ENCODE assay signal across 10 cellular contexts in the genomic region with DNA sequence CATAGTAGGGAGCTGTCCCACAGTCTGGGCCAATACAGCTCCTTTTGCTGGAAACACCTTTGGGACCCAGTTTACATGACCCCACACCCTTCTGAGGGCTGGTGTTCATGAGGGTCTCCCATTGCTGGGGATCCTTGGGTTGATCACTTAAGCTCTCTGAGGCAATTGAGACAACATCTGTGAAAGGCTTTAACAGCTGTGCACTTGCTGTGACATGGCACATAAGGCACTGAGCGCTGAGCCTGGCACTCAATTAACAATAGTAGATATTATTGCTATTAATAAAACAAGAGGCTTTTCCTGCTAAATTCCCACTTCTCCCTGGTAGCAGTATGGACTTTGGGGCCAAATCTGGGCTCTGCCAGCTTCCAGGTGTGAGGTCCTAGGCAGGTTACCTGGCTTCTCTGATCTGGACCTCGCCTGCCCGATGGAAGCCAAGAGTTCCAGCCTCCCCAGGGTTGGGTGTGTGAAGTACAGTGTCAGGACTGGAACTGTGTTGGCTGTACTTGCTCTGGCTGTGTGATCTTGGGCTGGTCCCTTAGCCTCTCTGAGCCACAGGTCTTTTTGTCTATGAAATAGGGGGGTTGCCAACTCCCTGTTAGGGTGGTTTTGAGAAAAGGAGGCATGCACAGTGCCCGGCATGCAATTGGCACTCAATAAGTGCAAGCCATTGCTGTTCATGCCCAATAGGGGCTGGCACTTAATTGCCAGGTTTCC. TPM values are rescaled to one million over a fixed set of nuclear protein-coding genes. Genes with fewer than 3 reads are reported as not detected.
DNase-seq lines count a peak whose midpoint lies in the region; ATAC-seq, FAIRE-seq and TF ChIP-seq lines count a peak whose summit lies in the region.
"Had no signal": no experiment of that assay in that cellular context is flagged by ENCODE, and none has a peak within 500 bp of the region (broad histone marks: within the 10 kb centered on the region; RNA-seq: fewer than 3 reads in every experiment).

No MANE protein-coding gene starts in this region.

- 67 to 81% methylated on average over 4 of the region's 4 CpGs for WGBS in heart right ventricle, 2 donors
- 80 to 87% methylated on average over 1 to 3 of the region's 4 CpGs for WGBS in transverse colon (ENCODE audit: low coverage in 1 of 2), 2 donors

- in situ Hi-C loops in transverse colon (cut with MboI; ENCODE audit: low pct_ligation_motif_present in 1 of 4, low pct_unique_long_range_greater_than_20kb in 1 of 4, low sequenced_read_pairs in 3 of 4): no loop called here

- H3K4me3 Mint-ChIP-seq in memory B cell: peak overlapping the region; percentile 70

- peak overlapping the region; percentile 93 for H3K27ac Mint-ChIP-seq in memory B cell

- H3K27ac ChIP-seq in heart right ventricle: peak overlapping the region; percentile 83 to 100 (median 98)
- H3K27ac ChIP-seq in angular gyrus (ENCODE audit: low read depth, low read length): peak overlapping the region; percentile 22
- peak overlapping the region; percentile 72 to 93 (median 88) for H3K27ac ChIP-seq in transverse colon
- H3K27ac ChIP-seq: cardiac muscle cell had no signal

- FAIRE-seq in GM12891 (lab: Jason Lieb, UNC): no peak

- no peak for TF ChIP-seq EP300 in transverse colon (IDR thresholded peaks at IDR 0.05; ENCODE audit: low read depth)

- H3K27me3 Mint-ChIP-seq in memory B cell: no peaks in the 10 kb centered on the region

- peaks cover 2% of the 10 kb centered on the region for H3K36me3 Mint-ChIP-seq in memory B cell

- peaks cover 58% of the 10 kb centered on the region for H3K4me1 Mint-ChIP-seq in memory B cell

- no peaks in the 10 kb centered on the region for H3K9me3 Mint-ChIP-seq in memory B cell

- H3K36me3 ChIP-seq in heart right ventricle (peaks cover 0 to 4% (median 0%) of the 10 kb centered on the region in 9 donors), transverse colon (no peaks in the 10 kb centered on the region)
- H3K36me3 ChIP-seq: cardiac muscle cell had no signal

- no peak for TF ChIP-seq POLR2A in transverse colon (IDR thresholded peaks at IDR 0.05)
- TF ChIP-seq POLR2A in GM12891 (IDR thresholded peaks at IDR 0.05; ENCODE audit: low read depth, low read length): no peak

- ATAC-seq in heart right ventricle (no peak), Right ventricle myocardium inferior (no peak), memory B cell (ENCODE audit: low read depth) (no peak)

- intact Hi-C loops in heart right ventricle (cut with DNase I): loop anchor here in 1 of 10 donors (5.0 kb wide), 1 partner anchor 38 kb away; no protein-coding TSS in a partner anchor
- intact Hi-C loops in Right ventricle myocardium inferior (cut with DNase I): loop anchor here (5.0 kb wide), 1 partner anchor 42 kb away; the partner anchor contains the start of gene PHETA1
- intact Hi-C loops in transverse colon (cut with DNase I; ENCODE audit: low total_unique reads): loop anchor here (5.0 kb wide), 1 partner anchor 33 kb away; no protein-coding TSS in a partner anchor

- H3K9me3 ChIP-seq in heart right ventricle (no peaks in the 10 kb centered on the region), transverse colon (no peaks in the 10 kb centered on the region)
- H3K9me3 ChIP-seq: testis had no signal

- H3K27me3 ChIP-seq in heart right ventricle: no peaks in the 10 kb centered on the region
- no peaks in the 10 kb centered on the region for H3K27me3 ChIP-seq in transverse colon
- H3K27me3 ChIP-seq: cardiac muscle cell, testis had no signal

- H3K4me3 ChIP-seq in heart right ventricle (peak overlapping the region in 7 of 10 donors; percentile 83 to 97 (median 90)), transverse colon (peak overlapping the region in 2 of 4 donors; percentile 3 to 97)
- H3K4me3 ChIP-seq: cardiac muscle cell, testis had no signal

- TF ChIP-seq CTCF in heart right ventricle (IDR thresholded peaks at IDR 0.05) (no peak), transverse colon (IDR thresholded peaks at IDR 0.05) (no peak)

- DNase-seq in heart right ventricle: no peak
- no peak for DNase-seq in Right ventricle myocardium inferior (ENCODE audit: missing footprints)
- no peak for DNase-seq in memory B cell (ENCODE audit: low spot score in 2 of 2)
- no peak for DNase-seq in transverse colon
- no peak for DNase-seq in hepatic stellate cell (ENCODE audit: low spot score)
- DNase-seq in GM12891 (ENCODE audit: insufficient read length, low spot score): no peak
- DNase-seq in NCI-H1105 (lab: John Stamatoyannopoulos, UW): no peak
- DNase-seq: testis had no signal

- H3K4me1 ChIP-seq in heart right ventricle: peaks cover 60 to 90% (median 86%) of the 10 kb centered on the region in 9 donors
- H3K4me1 ChIP-seq in transverse colon: peaks cover 35 to 84% (median 51%) of the 10 kb centered on the region in 4 donors

TF ChIP-seq in GM12891, 5 proteins besides CTCF, POLR2A, EP300 and RAD21:
- TF ChIP-seq PAX5 (IDR thresholded peaks at IDR 0.05; ENCODE audit: insufficient read depth, low read length, severe bottlenecking) (no peak), POU2F2 (IDR thresholded peaks at IDR 0.05; ENCODE audit: low read depth, low read length) (no peak), TAF1 (IDR thresholded peaks at IDR 0.05; ENCODE audit: low read depth, low read length) (no peak), POLR2AphosphoS5 (IDR thresholded peaks at IDR 0.05; ENCODE audit: low read depth, low read length) (no peak), SPI1 (IDR thresholded peaks at IDR 0.05; ENCODE audit: low read depth, low read length) (no peak)

RNA-seq across cellular contexts. Expression of gene SH2B3, which starts 3.1 kb away (rescaled TPM):
- 10 to 100 TPM; 29.8 to 61.4 (median 39.0) TPM for total RNA-seq in heart right ventricle
- polyA plus RNA-seq in heart right ventricle: 10 to 100 TPM in 1 of 2 donors, 1 to 10 TPM in 1; 9.9 to 11.5 TPM
- total RNA-seq in Right ventricle myocardium inferior: 43.7 TPM
- 10 to 100 TPM; 22.3 to 99.1 (median 43.6) TPM for total RNA-seq in transverse colon
- polyA plus RNA-seq in GM12891 (2012; ENCODE audit: low read depth, missing spikeins): 16.7 TPM

RNA-seq across cellular contexts. Expression of gene PHETA1, which starts 39.9 kb away (rescaled TPM):
- total RNA-seq in heart right ventricle (10 to 100 TPM; 11.9 to 41.6 (median 18.6) TPM), Right ventricle myocardium inferior (37.4 TPM), transverse colon (10 to 100 TPM; 22.4 to 34.8 (median 28.1) TPM)
- polyA plus RNA-seq in heart right ventricle: 10 to 100 TPM; 16.9 to 24.1 TPM
- 0.68 TPM for polyA plus RNA-seq in GM12891 (2012; ENCODE audit: low read depth, missing spikeins)

Comparison
In these comparisons a context has a peak if more than half of its experiments do, and no peak if none do; other contexts are left out.
1. H3K27ac ChIP-seq: peak in every context shown above with its lines; median percentile 98 in heart right ventricle; 88 in transverse colon; 22 in angular gyrus.